ENCODE assay signal across 8 cellular contexts in the genomic region with DNA sequence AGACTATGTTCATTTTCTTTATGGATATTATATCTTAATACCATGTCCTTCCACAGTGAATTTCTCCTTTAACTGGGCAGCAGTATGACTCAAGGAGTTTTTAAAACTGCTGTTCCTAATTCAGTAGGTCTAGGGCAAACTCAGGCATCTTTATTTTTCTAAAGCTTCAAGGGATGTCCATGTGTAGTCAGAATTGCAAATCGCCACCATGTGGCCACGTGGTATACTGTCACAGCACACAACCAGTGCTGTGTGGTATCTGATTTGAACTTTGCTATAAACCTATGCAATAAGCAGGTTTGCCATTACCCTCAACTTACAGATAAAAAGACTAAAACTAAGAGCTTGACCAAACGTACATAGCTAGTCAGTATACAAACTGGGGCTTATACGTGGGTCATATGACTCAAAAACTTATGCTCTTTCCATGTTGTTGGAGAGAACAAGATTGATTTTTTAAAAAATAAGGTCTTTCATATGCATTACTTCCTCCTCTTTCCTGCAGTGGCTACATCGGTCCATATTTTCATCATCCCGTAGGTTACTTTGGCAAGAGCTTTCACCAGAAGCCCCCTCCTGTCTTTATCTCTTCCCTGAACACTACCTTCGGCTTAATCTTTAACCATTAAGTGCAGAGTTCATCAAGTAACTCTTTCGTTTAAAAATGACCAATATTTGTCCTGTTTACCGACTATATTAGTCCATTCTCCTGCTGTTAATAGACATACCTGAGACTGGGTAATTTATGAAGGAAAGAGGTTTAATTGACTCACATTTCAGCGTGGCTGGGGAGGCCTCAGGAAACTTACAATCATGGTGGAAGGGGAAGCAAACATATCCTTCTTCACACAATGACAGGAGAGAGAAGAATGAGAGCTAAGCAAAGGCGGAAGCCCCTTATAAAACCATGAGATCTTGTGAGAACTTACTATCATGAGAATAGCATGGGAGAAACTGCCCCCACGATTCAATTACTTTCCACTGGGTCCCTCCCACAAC. TPM values are rescaled to one million over a fixed set of nuclear protein-coding genes. Genes with fewer than 3 reads are reported as not detected.
A peak's percentile ranks its signal among the peaks of the same experiment; 100 is the strongest.
DNase-seq lines count a peak whose midpoint lies in the region; ATAC-seq and TF ChIP-seq lines count a peak whose summit lies in the region.

No MANE protein-coding gene starts in this region.

- no peak overlapping the region for H3K27ac ChIP-seq in gastroesophageal sphincter
- H3K27ac ChIP-seq in gastrocnemius medialis, result no peak overlapping the region

- no peak overlapping the region for H3K27ac Mint-ChIP-seq in activated CD4-positive, alpha-beta memory T cell treated with anti-CD3 and anti-CD28 coated beads for 36 hours

- intact Hi-C loops in activated CD4-positive, alpha-beta memory T cell treated with anti-CD3 and anti-CD28 coated beads for 36 hours (cut with micrococcal nuclease), result loop anchor here (1.0 to 10.0 kb wide), 2 partner anchors 227 to 401 kb away; no protein-coding TSS in a partner anchor
- intact Hi-C loops in gastrocnemius medialis (cut with DNase I; ENCODE audit: low total_unique reads), result loop anchor here (1.0 to 10.0 kb wide), 2 partner anchors 227 to 791 kb away; no protein-coding TSS in a partner anchor

- DNase-seq in AG09319 (ENCODE audit: extremely low read depth, low read depth) (no peak), GM13976 (ENCODE audit: low spot score) (no peak), NCI-H1694 treated with DMSO at 0.1 percent for 48 hours (lab: John Stamatoyannopoulos, UW) (peak; percentile 31), gastrocnemius medialis (no peak)
- DNase-seq in activated CD4-positive, alpha-beta memory T cell treated with anti-CD3 and anti-CD28 coated beads for 36 hours, result peak; percentile 58
- DNase-seq in stimulated activated naive CD4-positive, alpha-beta T cell treated with Interleukin-2 at 50 U/mL for 16 hours (lab: John Stamatoyannopoulos, UW), result no peak

- H3K36me3 Mint-ChIP-seq in activated CD4-positive, alpha-beta memory T cell treated with anti-CD3 and anti-CD28 coated beads for 36 hours, result no peaks in the 10 kb centered on the region

- no peaks in the 10 kb centered on the region for H3K9me3 ChIP-seq in gastroesophageal sphincter
- H3K9me3 ChIP-seq in gastrocnemius medialis, result no peaks in the 10 kb centered on the region

- H3K9me3 Mint-ChIP-seq in activated CD4-positive, alpha-beta memory T cell treated with anti-CD3 and anti-CD28 coated beads for 36 hours, result no peaks in the 10 kb centered on the region

- H3K27me3 Mint-ChIP-seq in activated CD4-positive, alpha-beta memory T cell treated with anti-CD3 and anti-CD28 coated beads for 36 hours, result no peaks in the 10 kb centered on the region

- peaks cover 10% of the 10 kb centered on the region for H3K4me1 Mint-ChIP-seq in activated CD4-positive, alpha-beta memory T cell treated with anti-CD3 and anti-CD28 coated beads for 36 hours (ENCODE audit: low read depth)

- H3K36me3 ChIP-seq in gastroesophageal sphincter (no peaks in the 10 kb centered on the region), gastrocnemius medialis (no peaks in the 10 kb centered on the region)

- in situ Hi-C loops in GM13976 (cut with MboI; ENCODE audit: low sequenced_read_pairs, unreplicated experiment) (no loop called here), gastrocnemius medialis (cut with MboI; ENCODE audit: low sequenced_read_pairs in 4 of 4) (loop anchor here (10.0 to 25.0 kb wide), 3 partner anchors 231 to 418 kb away; no protein-coding TSS in a partner anchor)

- POLR2A ChIA-PET in activated CD4-positive, alpha-beta memory T cell treated with anti-CD3 and anti-CD28 coated beads for 36 hours (lab: Charles Lee), result no interaction called here

- CTCF ChIA-PET in activated CD4-positive, alpha-beta memory T cell treated with anti-CD3 and anti-CD28 coated beads for 36 hours (lab: Charles Lee), result interaction anchor here (0.6 to 9.9 kb wide), 13 partner anchors 8 to 246 kb away, joined by 3 to 173 read pairs (median 6); partner anchors contain the start of gene HTATIP2

- H3K4me1 ChIP-seq in gastroesophageal sphincter, result no peaks in the 10 kb centered on the region
- H3K4me1 ChIP-seq in gastrocnemius medialis, result no peaks in the 10 kb centered on the region

- peak; percentile 40 for TF ChIP-seq CTCF in AG09319 (IDR thresholded peaks at IDR 0.05; ENCODE audit: low read depth, low read length)
- TF ChIP-seq CTCF in GM13976 (IDR thresholded peaks at IDR 0.05; ENCODE audit: borderline replicate concordance, control extremely low read depth, extremely low read depth, insufficient read depth, missing control alignments), result peak; percentile 20
- peak in 3 of 4 experiments; percentile 26 to 51 (median 32) for TF ChIP-seq CTCF in gastroesophageal sphincter (IDR thresholded peaks at IDR 0.05)
- peak in 3 of 5 experiments; percentile 21 to 45 (median 24) for TF ChIP-seq CTCF in gastrocnemius medialis (IDR thresholded peaks at IDR 0.05 in 4 of 5, conservative IDR thresholded peaks at IDR 0.05 in 1 of 5)

- TF ChIP-seq EP300 in gastroesophageal sphincter (IDR thresholded peaks at IDR 0.05), result no peak

- 58 to 66% methylated on average over 7 to 12 of the region's 12 CpGs for WGBS in gastroesophageal sphincter (ENCODE audit: low coverage in 1 of 2), 2 donors

- TF ChIP-seq POLR2A in gastroesophageal sphincter (IDR thresholded peaks at IDR 0.05) (no peak), gastrocnemius medialis (IDR thresholded peaks at IDR 0.05) (no peak)

- H3K4me3 ChIP-seq in gastroesophageal sphincter (no peak overlapping the region), gastrocnemius medialis (no peak overlapping the region)

- no peak overlapping the region for H3K4me3 Mint-ChIP-seq in activated CD4-positive, alpha-beta memory T cell treated with anti-CD3 and anti-CD28 coated beads for 36 hours

- no peaks in the 10 kb centered on the region for H3K27me3 ChIP-seq in gastroesophageal sphincter
- H3K27me3 ChIP-seq in gastrocnemius medialis, result no peaks in the 10 kb centered on the region

- ATAC-seq in HG02678 (IDR thresholded peaks at IDR 0.05; ENCODE audit: unreplicated experiment) (peak; percentile 85), gastroesophageal sphincter (no peak), gastrocnemius medialis (no peak)

RNA-seq across cellular contexts. Expression of gene HTATIP2, which starts 8.0 kb away (rescaled TPM):
- 10 to 100 TPM; 82.1 to 83.4 TPM for total RNA-seq in activated CD4-positive, alpha-beta memory T cell treated with anti-CD3 and anti-CD28 coated beads for 36 hours
- total RNA-seq in gastroesophageal sphincter (10 to 100 TPM; 27.7 to 56.4 (median 49.8) TPM), gastrocnemius medialis (10 to 100 TPM; 61.6 to 87.2 (median 75.8) TPM)

RNA-seq across cellular contexts. Expression of gene PRMT3, which starts 32.0 kb away (rescaled TPM):
- total RNA-seq in activated CD4-positive, alpha-beta memory T cell treated with anti-CD3 and anti-CD28 coated beads for 36 hours, result 10 to 100 TPM; 31.2 to 33.2 TPM
- total RNA-seq in gastroesophageal sphincter, result 10 to 100 TPM in 3 of 4 donors, 1 to 10 TPM in 1; 9.9 to 20.9 (median 18.8) TPM
- total RNA-seq in gastrocnemius medialis, result 10 to 100 TPM; 14.0 to 20.1 (median 17.0) TPM

Comparison
In these comparisons a context has a peak if more than half of its experiments do, and no peak if none do; other contexts are left out.
1. DNase-seq: peak in NCI-H1694 treated with DMSO at 0.1 percent for 48 hours (single experiment) and activated CD4-positive, alpha-beta memory T cell treated with anti-CD3 and anti-CD28 coated beads for 36 hours (single experiment); none in AG09319 (single experiment), GM13976 (single experiment), gastrocnemius medialis (0 of 2) and stimulated activated naive CD4-positive, alpha-beta T cell treated with Interleukin-2 at 50 U/mL for 16 hours (single experiment).
2. Peak in every context shown above with its lines, with median percentiles within 50 percentile points of each other: CTCF ChIP-seq.